15 cellular contexts compared by ENCODE assay signal in genomic region chr5:88834108-88834462, GRCh38. TPM values are rescaled to one million over a fixed set of nuclear protein-coding genes. Genes with fewer than 3 reads are reported as not detected.
DNase-seq lines count a peak whose midpoint lies in the region; ATAC-seq and TF ChIP-seq lines count a peak whose summit lies in the region.
"Had no signal": no experiment of that assay in that cellular context is flagged by ENCODE, and none has a peak within 500 bp of the region (broad histone marks: within the 10 kb centered on the region; RNA-seq: fewer than 3 reads in every experiment).

No MANE protein-coding gene starts in this region.

- H3K27ac ChIP-seq in coronary artery (peak overlapping the region; percentile 81 to 86), muscle layer of duodenum (ENCODE audit: low read length) (peak overlapping the region; percentile 70), upper lobe of left lung (peak overlapping the region; percentile 41 to 68 (median 66))
- H3K27ac ChIP-seq: 22Rv1 had no signal

- WGBS in upper lobe of left lung, 2 donors = 84 to 88% methylated on average over 3 of the region's 3 CpGs

- POLR2A ChIA-PET in activated CD8-positive, alpha-beta T cell treated with anti-CD3 and anti-CD28 coated beads for 36 hours (lab: Charles Lee) = interaction anchor here (0.7 kb wide), 1 partner anchor 12 kb away, joined by 3 read pairs; no protein-coding TSS in a partner anchor
- POLR2A ChIA-PET in activated CD8-positive, alpha-beta T cell treated with anti-CD3 and anti-CD28 coated beads, Interleukin-2, amount 10 ng/mL, durations not matched to agents 7 days and 5 days (lab: Charles Lee) = no interaction called here

- no peak for ATAC-seq in activated CD8-positive, alpha-beta T cell treated with anti-CD3 and anti-CD28 coated beads for 36 hours
- no peak for ATAC-seq in activated CD8-positive, alpha-beta T cell treated with anti-CD3 and anti-CD28 coated beads, Interleukin-2, amount 10 ng/mL, durations not matched to agents 7 days and 5 days
- no peak for ATAC-seq in upper lobe of left lung (ENCODE audit: low FRiP score in 2 of 2)
- ATAC-seq in HG03342 (IDR thresholded peaks at IDR 0.05; ENCODE audit: unreplicated experiment) = no peak
- no peak for ATAC-seq in natural killer cell treated with Interleukin-12 subunit alpha and Interleukin-12 subunit beta and Interleukin-15 and Interleukin-18, amount 100 ng/mL, for 72 hours

- TF ChIP-seq CTCF in activated CD8-positive, alpha-beta T cell treated with anti-CD3 and anti-CD28 coated beads for 36 hours (IDR thresholded peaks at IDR 0.05) = no peak
- no peak for TF ChIP-seq CTCF in coronary artery (IDR thresholded peaks at IDR 0.05)
- TF ChIP-seq CTCF in upper lobe of left lung (IDR thresholded peaks at IDR 0.05) = no peak

- H3K27me3 Mint-ChIP-seq in activated CD8-positive, alpha-beta T cell treated with anti-CD3 and anti-CD28 coated beads for 36 hours = peaks cover 4% of the 10 kb centered on the region
- peaks cover 3% of the 10 kb centered on the region for H3K27me3 Mint-ChIP-seq in activated CD8-positive, alpha-beta T cell treated with anti-CD3 and anti-CD28 coated beads, Interleukin-2, amount 10 ng/mL, durations not matched to agents 7 days and 5 days (ENCODE audit: low read depth)
- no peaks in the 10 kb centered on the region for H3K27me3 Mint-ChIP-seq in natural killer cell treated with Interleukin-12 subunit alpha and Interleukin-12 subunit beta and Interleukin-15 and Interleukin-18, amount 100 ng/mL, for 72 hours

- H3K4me1 Mint-ChIP-seq in activated CD8-positive, alpha-beta T cell treated with anti-CD3 and anti-CD28 coated beads for 36 hours (ENCODE audit: low read depth) = peaks cover 37% of the 10 kb centered on the region
- peaks cover 12% of the 10 kb centered on the region for H3K4me1 Mint-ChIP-seq in activated CD8-positive, alpha-beta T cell treated with anti-CD3 and anti-CD28 coated beads, Interleukin-2, amount 10 ng/mL, durations not matched to agents 7 days and 5 days (ENCODE audit: low read depth)
- H3K4me1 Mint-ChIP-seq in natural killer cell treated with Interleukin-12 subunit alpha and Interleukin-12 subunit beta and Interleukin-15 and Interleukin-18, amount 100 ng/mL, for 72 hours (ENCODE audit: low read depth in 2 of 2) = peaks cover 3 to 9% of the 10 kb centered on the region in 2 donors

- intact Hi-C loops in activated CD8-positive, alpha-beta T cell treated with anti-CD3 and anti-CD28 coated beads for 36 hours (cut with micrococcal nuclease) = no loop called here

- H3K36me3 ChIP-seq in muscle layer of duodenum (ENCODE audit: control insufficient read depth in 1 of 2, insufficient read depth in 2 of 2, low read length in 2 of 2) (no peaks in the 10 kb centered on the region), upper lobe of left lung (no peaks in the 10 kb centered on the region)

- no peaks in the 10 kb centered on the region for H3K27me3 ChIP-seq in muscle layer of duodenum (ENCODE audit: low read depth, low read length)
- no peaks in the 10 kb centered on the region for H3K27me3 ChIP-seq in upper lobe of left lung

- no peak for TF ChIP-seq POLR2A in upper lobe of left lung (IDR thresholded peaks at IDR 0.05)

- peak overlapping the region; percentile 19 for H3K4me3 ChIP-seq in coronary artery
- peak overlapping the region in 1 of 2 donors; percentile 10 for H3K4me3 ChIP-seq in muscle layer of duodenum (ENCODE audit: low read depth in 1 of 2, low read length in 2 of 2)
- H3K4me3 ChIP-seq in upper lobe of left lung = no peak overlapping the region

- no peaks in the 10 kb centered on the region for H3K36me3 Mint-ChIP-seq in activated CD8-positive, alpha-beta T cell treated with anti-CD3 and anti-CD28 coated beads for 36 hours (ENCODE audit: low read depth)
- no peaks in the 10 kb centered on the region for H3K36me3 Mint-ChIP-seq in activated CD8-positive, alpha-beta T cell treated with anti-CD3 and anti-CD28 coated beads, Interleukin-2, amount 10 ng/mL, durations not matched to agents 7 days and 5 days (ENCODE audit: low read depth)
- no peaks in the 10 kb centered on the region for H3K36me3 Mint-ChIP-seq in natural killer cell treated with Interleukin-12 subunit alpha and Interleukin-12 subunit beta and Interleukin-15 and Interleukin-18, amount 100 ng/mL, for 72 hours

- H3K4me1 ChIP-seq in muscle layer of duodenum (ENCODE audit: control insufficient read depth in 1 of 2, insufficient read depth in 2 of 2, low read length in 2 of 2) (peaks cover 4 to 23% of the 10 kb centered on the region in 2 donors), upper lobe of left lung (peaks cover 18 to 32% (median 22%) of the 10 kb centered on the region in 4 donors)
- H3K4me1 ChIP-seq: Caco-2 had no signal

- no peak for DNase-seq in activated CD8-positive, alpha-beta T cell treated with anti-CD3 and anti-CD28 coated beads for 36 hours
- DNase-seq in activated CD8-positive, alpha-beta T cell treated with anti-CD3 and anti-CD28 coated beads, Interleukin-2, amount 10 ng/mL, durations not matched to agents 7 days and 5 days = no peak
- DNase-seq in coronary artery (ENCODE audit: low spot score) (no peak), upper lobe of left lung (no peak), DMS53 treated with DMSO at 0.1 percent for 48 hours (lab: John Stamatoyannopoulos, UW; ENCODE audit: unreplicated experiment) (no peak)
- no peak for DNase-seq in natural killer cell treated with Interleukin-12 subunit alpha and Interleukin-12 subunit beta and Interleukin-15 and Interleukin-18, amount 100 ng/mL, for 72 hours (ENCODE audit: low spot score)
- DNase-seq: activated CD8-positive, alpha-beta memory T cell treated with anti-CD3 and anti-CD28 coated beads, Interleukin-2, amount 50 U/mL, for 4 hours; Caco-2; H9; NCI-H1092; NCI-H510A treated with DMSO at 0.1 percent for 48 hours; stimulated activated CD4-positive, alpha-beta T cell treated with anti-CD3 and anti-CD28 coated beads, Interleukin-4, amount 100 ng/mL, for 24 hours had no signal

- no peak for TF ChIP-seq EP300 in upper lobe of left lung (IDR thresholded peaks at IDR 0.05)

- peak overlapping the region; percentile 30 for H3K27ac Mint-ChIP-seq in activated CD8-positive, alpha-beta T cell treated with anti-CD3 and anti-CD28 coated beads for 36 hours
- H3K27ac Mint-ChIP-seq in activated CD8-positive, alpha-beta T cell treated with anti-CD3 and anti-CD28 coated beads, Interleukin-2, amount 10 ng/mL, durations not matched to agents 7 days and 5 days = no peak overlapping the region
- no peak overlapping the region for H3K27ac Mint-ChIP-seq in natural killer cell treated with Interleukin-12 subunit alpha and Interleukin-12 subunit beta and Interleukin-15 and Interleukin-18, amount 100 ng/mL, for 72 hours
- H3K27ac Mint-ChIP-seq: H9 had no signal

- H3K9me3 ChIP-seq in muscle layer of duodenum (ENCODE audit: control insufficient read depth in 1 of 2, low read length in 2 of 2) = no peaks in the 10 kb centered on the region
- H3K9me3 ChIP-seq in upper lobe of left lung = no peaks in the 10 kb centered on the region
- H3K9me3 ChIP-seq: Caco-2 had no signal

- CTCF ChIA-PET in activated CD8-positive, alpha-beta T cell treated with anti-CD3 and anti-CD28 coated beads for 36 hours (lab: Charles Lee) = interaction anchor here (0.8 to 1.0 kb wide), 2 partner anchors 9 to 104 kb away, joined by 3 read pairs; no protein-coding TSS in a partner anchor
- CTCF ChIA-PET in activated CD8-positive, alpha-beta T cell treated with anti-CD3 and anti-CD28 coated beads, Interleukin-2, amount 10 ng/mL, durations not matched to agents 7 days and 5 days (lab: Charles Lee) = interaction anchor here (1.4 kb wide), 1 partner anchor 9 kb away, joined by 3 read pairs; no protein-coding TSS in a partner anchor

- no peak overlapping the region for H3K4me3 Mint-ChIP-seq in activated CD8-positive, alpha-beta T cell treated with anti-CD3 and anti-CD28 coated beads for 36 hours
- H3K4me3 Mint-ChIP-seq in activated CD8-positive, alpha-beta T cell treated with anti-CD3 and anti-CD28 coated beads, Interleukin-2, amount 10 ng/mL, durations not matched to agents 7 days and 5 days = no peak overlapping the region
- no peak overlapping the region for H3K4me3 Mint-ChIP-seq in natural killer cell treated with Interleukin-12 subunit alpha and Interleukin-12 subunit beta and Interleukin-15 and Interleukin-18, amount 100 ng/mL, for 72 hours
- H3K4me3 Mint-ChIP-seq: H9 had no signal

- no peaks in the 10 kb centered on the region for H3K9me3 Mint-ChIP-seq in activated CD8-positive, alpha-beta T cell treated with anti-CD3 and anti-CD28 coated beads for 36 hours
- H3K9me3 Mint-ChIP-seq in activated CD8-positive, alpha-beta T cell treated with anti-CD3 and anti-CD28 coated beads, Interleukin-2, amount 10 ng/mL, durations not matched to agents 7 days and 5 days (ENCODE audit: insufficient read depth) = no peaks in the 10 kb centered on the region
- no peaks in the 10 kb centered on the region for H3K9me3 Mint-ChIP-seq in natural killer cell treated with Interleukin-12 subunit alpha and Interleukin-12 subunit beta and Interleukin-15 and Interleukin-18, amount 100 ng/mL, for 72 hours
- H3K9me3 Mint-ChIP-seq: H9 had no signal

RNA-seq across cellular contexts. Expression of gene MEF2C, which starts 48.9 kb away (rescaled TPM):
- 1 to 10 TPM in 1 of 2 experiments, under 1 TPM in 1; 0.27 to 1.3 TPM for total RNA-seq in activated CD8-positive, alpha-beta T cell treated with anti-CD3 and anti-CD28 coated beads for 36 hours
- total RNA-seq in activated CD8-positive, alpha-beta T cell treated with anti-CD3 and anti-CD28 coated beads, Interleukin-2, amount 10 ng/mL, durations not matched to agents 7 days and 5 days = under 1 TPM; 0.13 to 0.53 TPM
- total RNA-seq in upper lobe of left lung = 10 to 100 TPM; 20.5 to 46.2 (median 35.8) TPM
- 1 to 10 TPM; 3.3 to 3.5 TPM for total RNA-seq in natural killer cell treated with Interleukin-12 subunit alpha and Interleukin-12 subunit beta and Interleukin-15 and Interleukin-18, amount 100 ng/mL, for 72 hours

Comparison
In these comparisons a context has a peak if more than half of its experiments do, and no peak if none do; other contexts are left out.
1. RNA of gene MEF2C, which starts 48.9 kb away (total RNA-seq): 20.5 to 46.2 TPM in upper lobe of left lung; 3.3 to 3.5 TPM in natural killer cell treated with Interleukin-12 subunit alpha and Interleukin-12 subunit beta and Interleukin-15 and Interleukin-18, amount 100 ng/mL, for 72 hours, 0.27 to 1.3 TPM in activated CD8-positive, alpha-beta T cell treated with anti-CD3 and anti-CD28 coated beads for 36 hours and 0.13 to 0.53 TPM in activated CD8-positive, alpha-beta T cell treated with anti-CD3 and anti-CD28 coated beads, Interleukin-2, amount 10 ng/mL, durations not matched to agents 7 days and 5 days; every median in the first group is over 4 times any median in the second.
2. Peak in every context shown above with its lines, with median percentiles within 50 percentile points of each other: H3K27ac ChIP-seq.